ENCODE assay signal across 12 cellular contexts in the genomic region with DNA sequence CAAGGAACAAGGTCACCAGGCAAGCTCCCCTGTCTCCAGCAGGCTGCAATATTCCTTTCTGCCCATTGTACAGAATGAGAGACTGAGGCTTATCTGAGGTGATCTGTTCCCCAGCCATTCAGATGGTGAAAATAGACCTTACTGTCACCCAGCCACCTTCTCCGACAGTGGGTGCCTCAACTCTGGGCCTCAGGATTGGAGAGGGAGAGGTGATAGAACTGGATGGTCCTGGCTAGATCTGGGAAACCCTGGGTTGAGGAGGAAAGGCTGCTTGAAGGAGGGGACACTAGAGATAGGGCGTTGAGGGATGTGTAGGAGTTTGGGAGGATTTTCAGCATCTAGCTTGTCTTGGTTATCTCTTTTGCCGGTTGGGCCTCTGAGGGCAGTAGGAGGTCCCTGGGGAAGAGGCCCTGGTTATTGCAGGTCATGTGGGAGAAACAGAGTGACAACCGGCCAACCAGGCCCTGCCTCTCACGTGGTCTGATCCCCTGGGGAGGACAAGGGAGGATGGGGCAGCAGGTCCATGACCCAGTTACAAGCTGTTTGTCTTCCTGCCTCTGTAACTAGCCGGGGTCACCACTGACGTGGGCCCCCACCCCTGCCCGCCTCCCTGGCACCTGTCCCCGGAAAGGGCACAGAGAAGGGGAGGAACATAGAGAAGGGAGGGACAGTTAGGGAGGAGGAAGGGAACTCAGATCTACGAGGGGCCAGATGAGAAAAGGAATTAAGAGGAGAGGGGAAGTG. TPM values are rescaled to one million over a fixed set of nuclear protein-coding genes. Genes with fewer than 3 reads are reported as not detected.
DNase-seq lines count a peak whose midpoint lies in the region; ATAC-seq lines count a peak whose summit lies in the region.
"Had no signal": no experiment of that assay in that cellular context is flagged by ENCODE, and none has a peak within 500 bp of the region (broad histone marks: within the 10 kb centered on the region; RNA-seq: fewer than 3 reads in every experiment).

No MANE protein-coding gene starts in this region.

- H3K27me3 ChIP-seq in BLaER1, result no peaks in the 10 kb centered on the region

- H3K4me2 ChIP-seq in BLaER1, result peak overlapping the region; percentile 52

- no peaks in the 10 kb centered on the region for H3K36me3 Mint-ChIP-seq in activated T-helper 17 cell treated with anti-CD3 and anti-CD28 coated beads, Interleukin-2, amount 50 U/mL, for 72 hours (ENCODE audit: low read depth)
- H3K36me3 Mint-ChIP-seq: activated naive CD4-positive, alpha-beta T cell treated with anti-CD3 and anti-CD28 coated beads, Interleukin-2, amount 50 U/mL, for 24 hours had no signal

- peaks cover 98% of the 10 kb centered on the region for H4K20me1 ChIP-seq in BLaER1

- H3K27ac ChIP-seq in BLaER1, result peak overlapping the region; percentile 44; the same call in 1 of the 2 replicates

- peaks cover 14% of the 10 kb centered on the region for H3K4me1 Mint-ChIP-seq in activated T-helper 17 cell treated with anti-CD3 and anti-CD28 coated beads, Interleukin-2, amount 50 U/mL, for 72 hours

- no peak for ATAC-seq in activated T-helper 17 cell treated with anti-CD3 and anti-CD28 coated beads, Interleukin-2, amount 50 U/mL, for 72 hours (replicated peaks)
- ATAC-seq in left ventricle myocardium superior, result peak; percentile 57
- peak; percentile 57 for ATAC-seq in sciatic nerve

- no peak overlapping the region for H3K4me3 ChIP-seq in BLaER1

- peak overlapping the region; percentile 12 for H3K27ac Mint-ChIP-seq in activated T-helper 17 cell treated with anti-CD3 and anti-CD28 coated beads, Interleukin-2, amount 50 U/mL, for 72 hours

- no peak overlapping the region; the same call in 1 of the 2 replicates for H3K9ac ChIP-seq in BLaER1

- H3K4me3 Mint-ChIP-seq in activated T-helper 17 cell treated with anti-CD3 and anti-CD28 coated beads, Interleukin-2, amount 50 U/mL, for 72 hours, result no peak overlapping the region
- H3K4me3 Mint-ChIP-seq: activated naive CD4-positive, alpha-beta T cell treated with anti-CD3 and anti-CD28 coated beads, Interleukin-2, amount 50 U/mL, for 24 hours had no signal

- peaks cover 71% of the 10 kb centered on the region for H3K4me1 ChIP-seq in BLaER1

- H3K27me3 Mint-ChIP-seq in activated T-helper 17 cell treated with anti-CD3 and anti-CD28 coated beads, Interleukin-2, amount 50 U/mL, for 72 hours, result no peaks in the 10 kb centered on the region
- H3K27me3 Mint-ChIP-seq: activated naive CD4-positive, alpha-beta T cell treated with anti-CD3 and anti-CD28 coated beads, Interleukin-2, amount 50 U/mL, for 24 hours had no signal

- no peaks in the 10 kb centered on the region for H3K9me3 Mint-ChIP-seq in activated T-helper 17 cell treated with anti-CD3 and anti-CD28 coated beads, Interleukin-2, amount 50 U/mL, for 72 hours
- H3K9me3 Mint-ChIP-seq: activated naive CD4-positive, alpha-beta T cell treated with anti-CD3 and anti-CD28 coated beads, Interleukin-2, amount 50 U/mL, for 24 hours had no signal

- DNase-seq in left ventricle myocardium superior (peak; percentile 83), sciatic nerve (ENCODE audit: low spot score) (no peak), GOT3 (lab: John Stamatoyannopoulos, UW) (no peak), NCI-H1092 (lab: John Stamatoyannopoulos, UW) (no peak), SIG-M5 treated with dmso at 0.1 percent for 504 hours (lab: John Stamatoyannopoulos, UW; ENCODE audit: unreplicated experiment) (no peak), NCI-H774 (lab: John Stamatoyannopoulos, UW) (no peak)
- DNase-seq: mesendoderm; MM.1S; stimulated activated CD4-positive, alpha-beta T cell treated with anti-CD3 and anti-CD28 coated beads, Interleukin-2, amount 100 ng/mL, for 24 hours had no signal

- intact Hi-C loops in left ventricle myocardium superior (cut with micrococcal nuclease) (no loop called here), sciatic nerve (cut with DNase I) (no loop called here)

- peaks cover 28% of the 10 kb centered on the region for H3K36me3 ChIP-seq in BLaER1

- no peaks in the 10 kb centered on the region for H3K9me3 ChIP-seq in BLaER1

RNA-seq across cellular contexts. Expression of a gene that starts 8.2 kb away (rescaled TPM):
- 10 to 100 TPM; 16.7 to 18.1 TPM for total RNA-seq in activated T-helper 17 cell treated with anti-CD3 and anti-CD28 coated beads, Interleukin-2, amount 50 U/mL, for 72 hours
- total RNA-seq in left ventricle myocardium superior (178 TPM), sciatic nerve (178 TPM)
